8 cellular contexts compared by ENCODE assay signal in genomic region chr20:51318058-51318960, GRCh38.
A peak's percentile ranks its signal among the peaks of the same experiment; 100 is the strongest.
DNase-seq lines count a peak whose midpoint lies in the region; ATAC-seq and TF ChIP-seq lines count a peak whose summit lies in the region.

No MANE protein-coding gene starts in this region.

- no peak overlapping the region for H3K27ac ChIP-seq in GM23248

- WGBS in GM23248 (ENCODE audit: low coverage in 1 of 2, low lambda C conversion rate in 2 of 2, missing lambda C conversion rate in 2 of 2), 2 experiments: 63 to 67% methylated on average over 27 of the region's 27 CpGs

- H3K4me1 Mint-ChIP-seq in immature natural killer cell: peaks cover 0 to 5% of the 10 kb centered on the region in 2 donors

- peak; percentile 76 for ATAC-seq in SK-N-SH treated with all-trans-retinoic acid at 6 μM for 48 hours
- no peak for ATAC-seq in HG02642 (IDR thresholded peaks at IDR 0.05; ENCODE audit: poor library complexity, unreplicated experiment)
- ATAC-seq in GM18519 (IDR thresholded peaks at IDR 0.05; ENCODE audit: low FRiP score, unreplicated experiment): no peak

- H3K4me1 ChIP-seq in GM23248 (ENCODE audit: insufficient read depth): no peaks in the 10 kb centered on the region

- no peaks in the 10 kb centered on the region for H3K9me2 ChIP-seq in GM23248 (ENCODE audit: insufficient read depth)

- no peaks in the 10 kb centered on the region for H4K20me1 ChIP-seq in GM23248 (ENCODE audit: insufficient read depth)

- H2AFZ ChIP-seq in GM23248: no peak overlapping the region

- H3K36me3 ChIP-seq in GM23248 (ENCODE audit: low read depth): no peaks in the 10 kb centered on the region

- H3K36me3 Mint-ChIP-seq in immature natural killer cell: no peaks in the 10 kb centered on the region

- in situ Hi-C loops in GM23248 (cut with MboI): loop anchor here (25.0 kb wide), 1 partner anchor 506 kb away; no protein-coding TSS in a partner anchor

- no peak overlapping the region for H3K27ac Mint-ChIP-seq in immature natural killer cell

- peak overlapping the region in 3 of 5 donors; percentile 50 to 78 (median 61) for H3K4me3 Mint-ChIP-seq in immature natural killer cell

- no peak overlapping the region for H3K9ac ChIP-seq in GM23248

- H3K9me3 Mint-ChIP-seq in immature natural killer cell: no peaks in the 10 kb centered on the region

- peaks cover 2 to 6% (median 3%) of the 10 kb centered on the region in 3 donors for H3K27me3 Mint-ChIP-seq in immature natural killer cell (ENCODE audit: low read depth in 3 of 3)

- DNase-seq in 8988T (peak; percentile 85), GM23248 (peak; percentile 55), immature natural killer cell (peak; percentile 6 to 40 (median 16))
- DNase-seq in activated naive CD4-positive, alpha-beta T cell treated with anti-CD3 and anti-CD28 coated beads, Interleukin-2, amount 50 U/mL, for 16 hours: peak; percentile 49
- peak; percentile 13 for DNase-seq in stimulated activated CD8-positive, alpha-beta memory T cell treated with anti-CD3 and anti-CD28 coated beads, Interleukin-15, amount 100 ng/mL, for 1 hour (ENCODE audit: low read depth)

- no peak overlapping the region for H3K4me3 ChIP-seq in GM23248

- no peaks in the 10 kb centered on the region for H3F3A ChIP-seq in GM23248 (ENCODE audit: insufficient read depth)

- H3K79me2 ChIP-seq in GM23248 (ENCODE audit: insufficient read depth): no peaks in the 10 kb centered on the region

- no peaks in the 10 kb centered on the region for H3K27me3 ChIP-seq in GM23248 (replicated peaks; ENCODE audit: insufficient read depth)

- no peak overlapping the region for H3K4me2 ChIP-seq in GM23248 (ENCODE audit: unreplicated experiment)

- H3K9me3 ChIP-seq in GM23248 (ENCODE audit: low read depth): no peaks in the 10 kb centered on the region

TF ChIP-seq in SK-N-SH treated with all-trans-retinoic acid at 6 μM for 48 hours, 23 proteins besides CTCF, POLR2A, EP300 and RAD21:
- TF ChIP-seq OSR1 (CRISPR knock-in tag; IDR thresholded peaks at IDR 0.05): no peak
- TF ChIP-seq TSHZ2 (CRISPR knock-in tag; IDR thresholded peaks at IDR 0.05): no peak
- TF ChIP-seq CSDC2 (CRISPR knock-in tag; IDR thresholded peaks at IDR 0.05): no peak
- TF ChIP-seq ZNF8 (CRISPR knock-in tag; IDR thresholded peaks at IDR 0.05): no peak

Comparison
In these comparisons a context has a peak if more than half of its experiments do, and no peak if none do; other contexts are left out.
1. DNase-seq: peak in every context shown above with its lines; median percentile 85 in 8988T; 55 in GM23248; 49 in activated naive CD4-positive, alpha-beta T cell treated with anti-CD3 and anti-CD28 coated beads, Interleukin-2, amount 50 U/mL, for 16 hours; 16 in immature natural killer cell; 13 in stimulated activated CD8-positive, alpha-beta memory T cell treated with anti-CD3 and anti-CD28 coated beads, Interleukin-15, amount 100 ng/mL, for 1 hour.